23 cellular contexts compared by ENCODE assay signal in the genomic region with DNA sequence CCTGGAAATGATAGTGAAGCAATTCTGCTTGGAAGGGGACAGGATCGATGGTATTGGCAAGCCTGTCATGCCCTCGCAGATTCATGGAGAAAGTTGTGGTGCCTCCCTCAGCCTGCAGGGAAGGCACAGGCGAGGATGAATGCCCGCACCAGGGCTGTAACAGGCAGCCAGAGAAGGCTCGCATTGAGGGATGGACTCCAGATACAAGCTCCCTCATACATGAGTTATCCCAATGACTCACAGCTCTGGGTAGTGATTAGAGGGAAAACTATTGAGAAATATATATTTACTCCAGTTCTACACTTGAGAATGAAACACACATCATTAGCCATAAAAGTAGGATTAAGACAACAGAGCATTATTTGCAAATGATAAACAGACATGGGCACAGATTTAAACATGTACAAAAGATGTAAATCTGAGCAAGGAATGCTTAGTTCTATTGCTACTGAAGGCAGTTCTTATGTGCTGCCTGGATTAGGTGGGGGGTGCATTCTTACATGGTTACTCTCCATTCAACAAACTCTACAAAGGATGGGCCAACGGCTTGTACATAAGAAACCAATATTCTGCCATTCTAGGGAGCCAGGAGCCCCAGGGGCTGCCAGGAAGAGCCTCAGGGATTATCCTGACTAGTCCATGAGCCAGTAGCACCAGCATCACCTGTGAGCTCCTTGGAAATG.
DNase-seq lines count a peak whose midpoint lies in the region; FAIRE-seq and TF ChIP-seq lines count a peak whose summit lies in the region.
"Had no signal": no experiment of that assay in that cellular context is flagged by ENCODE, and none has a peak within 500 bp of the region (broad histone marks: within the 10 kb centered on the region; RNA-seq: fewer than 3 reads in every experiment).

No MANE protein-coding gene starts in this region.

- H3K9me1 ChIP-seq in keratinocyte (ENCODE audit: control insufficient read depth, extremely low read depth, insufficient read depth, low read length) = no peaks in the 10 kb centered on the region

- H3K27me3 ChIP-seq in adipocyte (replicated peaks; ENCODE audit: control insufficient read depth, insufficient read depth, low read length) (no peaks in the 10 kb centered on the region), keratinocyte (ENCODE audit: control insufficient read depth, extremely low read depth, insufficient read depth, low read length) (no peaks in the 10 kb centered on the region), Peyer's patch (no peaks in the 10 kb centered on the region)
- H3K27me3 ChIP-seq: body of pancreas had no signal

- H3K4me1 Mint-ChIP-seq in osteocyte (ENCODE audit: unreplicated experiment) = no peaks in the 10 kb centered on the region
- H3K4me1 Mint-ChIP-seq: activated CD8-positive, alpha-beta memory T cell treated with anti-CD3 and anti-CD28 coated beads, Interleukin-2, amount 10 ng/mL, durations not matched to agents 7 days and 5 days; IgD-negative memory B cell; immature natural killer cell; naive thymus-derived CD8-positive, alpha-beta T cell; stimulated activated memory B cell treated with anti-CD40 and anti-IgM and Interleukin-4, amounts not matched to agents 10 μg/mL and 1 μg/mL and 100 μg/mL, for 72 hours had no signal

- DNase-seq in AG04449 (ENCODE audit: low read depth, low spot score) (peak; percentile 72), H54 (ENCODE audit: insufficient read length, low spot score) (peak; percentile 81), adipocyte (ENCODE audit: low read depth) (peak; percentile 68), keratinocyte (ENCODE audit: low read depth, low spot score) (no peak), osteocyte (ENCODE audit: extremely low spot score, unreplicated experiment) (no peak), Peyer's patch (no peak), retina (no peak)
- DNase-seq in central memory CD4-positive, alpha-beta T cell = no peak
- DNase-seq: activated CD4-positive, alpha-beta T cell treated with anti-CD3 and anti-CD28 coated beads for 1 hour; activated CD8-positive, alpha-beta memory T cell treated with anti-CD3 and anti-CD28 coated beads, Interleukin-2, amount 10 ng/mL, durations not matched to agents 7 days and 5 days; activated effector memory CD4-positive, alpha-beta T cell treated with anti-CD3 and anti-CD28 coated beads, Interleukin-2, amount 50 U/mL, for 16 hours; body of pancreas; glutamatergic neuron; immature natural killer cell; naive thymus-derived CD8-positive, alpha-beta T cell; NCI-H1930; NCI-H524; tibial artery had no signal

- H3K4me3 Mint-ChIP-seq in osteocyte (ENCODE audit: unreplicated experiment) = no peak overlapping the region
- H3K4me3 Mint-ChIP-seq: activated CD8-positive, alpha-beta memory T cell treated with anti-CD3 and anti-CD28 coated beads, Interleukin-2, amount 10 ng/mL, durations not matched to agents 7 days and 5 days; IgD-negative memory B cell; immature natural killer cell; naive thymus-derived CD8-positive, alpha-beta T cell; stimulated activated memory B cell treated with anti-CD40 and anti-IgM and Interleukin-4, amounts not matched to agents 10 μg/mL and 1 μg/mL and 100 μg/mL, for 72 hours had no signal

- POLR2A ChIA-PET in AG04449 (lab: Yijun Ruan, JAX) = interaction anchor here (0.9 kb wide), 1 partner anchor 34 kb away, joined by 3 read pairs; no protein-coding TSS in a partner anchor

- H3K4me2 ChIP-seq in keratinocyte (ENCODE audit: control insufficient read depth, extremely low read depth, insufficient read depth, low read depth, low read length) = no peak overlapping the region

- H3K36me3 Mint-ChIP-seq in osteocyte (ENCODE audit: unreplicated experiment) = no peaks in the 10 kb centered on the region
- H3K36me3 Mint-ChIP-seq: activated CD8-positive, alpha-beta memory T cell treated with anti-CD3 and anti-CD28 coated beads, Interleukin-2, amount 10 ng/mL, durations not matched to agents 7 days and 5 days; IgD-negative memory B cell; immature natural killer cell; naive thymus-derived CD8-positive, alpha-beta T cell; stimulated activated memory B cell treated with anti-CD40 and anti-IgM and Interleukin-4, amounts not matched to agents 10 μg/mL and 1 μg/mL and 100 μg/mL, for 72 hours had no signal

- H3K9ac ChIP-seq in adipocyte (ENCODE audit: low read length) = no peak overlapping the region
- no peak overlapping the region for H3K9ac ChIP-seq in keratinocyte (ENCODE audit: control insufficient read depth, extremely low read depth, insufficient read depth, low read length)

- peaks cover 14% of the 10 kb centered on the region for H3K4me1 ChIP-seq in adipocyte (ENCODE audit: control insufficient read depth, insufficient read depth, low read length)
- no peaks in the 10 kb centered on the region for H3K4me1 ChIP-seq in keratinocyte (ENCODE audit: control insufficient read depth, extremely low read depth, insufficient read depth, low read length)
- H3K4me1 ChIP-seq in Peyer's patch = no peaks in the 10 kb centered on the region
- H3K4me1 ChIP-seq: tibial artery had no signal

- H2AFZ ChIP-seq in keratinocyte (ENCODE audit: control insufficient read depth, low read length) = no peak overlapping the region

- H4K20me1 ChIP-seq in keratinocyte (ENCODE audit: control insufficient read depth, extremely low read depth, insufficient read depth, low read length) = peaks cover 2% of the 10 kb centered on the region

- H3K27me3 Mint-ChIP-seq in osteocyte (ENCODE audit: unreplicated experiment) = no peaks in the 10 kb centered on the region
- H3K27me3 Mint-ChIP-seq: stimulated activated memory B cell treated with anti-CD40 and anti-IgM and Interleukin-4, amounts not matched to agents 10 μg/mL and 1 μg/mL and 100 μg/mL, for 72 hours had no signal

- H3K36me3 ChIP-seq in adipocyte (ENCODE audit: control insufficient read depth, insufficient read depth, low read length, severe bottlenecking) (no peaks in the 10 kb centered on the region), keratinocyte (ENCODE audit: control insufficient read depth in 2 of 2, extremely low read depth in 1 of 2, insufficient read depth in 2 of 2, low read length in 2 of 2) (no peaks in the 10 kb centered on the region), Peyer's patch (no peaks in the 10 kb centered on the region)
- H3K36me3 ChIP-seq: tibial artery had no signal

- H3K27ac Mint-ChIP-seq in osteocyte (ENCODE audit: unreplicated experiment) = no peak overlapping the region
- H3K27ac Mint-ChIP-seq: activated CD8-positive, alpha-beta memory T cell treated with anti-CD3 and anti-CD28 coated beads, Interleukin-2, amount 10 ng/mL, durations not matched to agents 7 days and 5 days; IgD-negative memory B cell; immature natural killer cell; naive thymus-derived CD8-positive, alpha-beta T cell; stimulated activated memory B cell treated with anti-CD40 and anti-IgM and Interleukin-4, amounts not matched to agents 10 μg/mL and 1 μg/mL and 100 μg/mL, for 72 hours had no signal

- no peaks in the 10 kb centered on the region for H3K79me2 ChIP-seq in keratinocyte (ENCODE audit: control insufficient read depth, insufficient read depth, low read length)

- H3K9me3 ChIP-seq in adipocyte (ENCODE audit: control insufficient read depth, low read length) = no peaks in the 10 kb centered on the region
- no peaks in the 10 kb centered on the region for H3K9me3 ChIP-seq in keratinocyte (ENCODE audit: control insufficient read depth, low read depth, low read length)
- H3K9me3 ChIP-seq in Peyer's patch = no peaks in the 10 kb centered on the region
- H3K9me3 ChIP-seq: body of pancreas, tibial artery had no signal

- TF ChIP-seq CTCF in AG04449 (IDR thresholded peaks at IDR 0.05; ENCODE audit: insufficient read depth, low read length, missing control alignments) (peak; percentile 20), keratinocyte (optimal IDR thresholded peaks at IDR 0.05 in 1 of 3, IDR thresholded peaks at IDR 0.05 in 1 of 3, conservative IDR thresholded peaks at IDR 0.05 in 1 of 3; ENCODE audit: extremely low read depth in 1 of 3, insufficient read depth in 2 of 3, low read length in 3 of 3) (no peak), osteocyte (IDR thresholded peaks at IDR 0.05) (no peak), Peyer's patch (IDR thresholded peaks at IDR 0.05) (no peak)

- H3K9me3 Mint-ChIP-seq in osteocyte (ENCODE audit: unreplicated experiment) = peaks cover 21% of the 10 kb centered on the region

- no peak for TF ChIP-seq POLR2A in H54 (IDR thresholded peaks at IDR 0.05; ENCODE audit: low read depth, low read length)
- no peak for TF ChIP-seq POLR2A in Peyer's patch (IDR thresholded peaks at IDR 0.05)

- peak overlapping the region; percentile 9; the same call in 1 of the 2 replicates for H3K4me3 ChIP-seq in AG04449 (ENCODE audit: low read depth, low read length)
- H3K4me3 ChIP-seq in adipocyte (ENCODE audit: low read length) = no peak overlapping the region
- no peak overlapping the region for H3K4me3 ChIP-seq in keratinocyte (ENCODE audit: control insufficient read depth in 2 of 3, extremely low read depth in 1 of 3, insufficient read depth in 2 of 3, low read depth in 1 of 3, low read length in 3 of 3)
- H3K4me3 ChIP-seq in Peyer's patch = no peak overlapping the region
- H3K4me3 ChIP-seq: body of pancreas, coronary artery, tibial artery had no signal

- dilution Hi-C loops in keratinocyte (cut with MboI; ENCODE audit: extremely low pct_ligation_motif_present, low sequenced_read_pairs) = no loop called here

- FAIRE-seq in H54 (lab: Jason Lieb, UNC) (peak; percentile 91), keratinocyte (lab: Jason Lieb, UNC) (peak; percentile 81)
- FAIRE-seq: A204.1 had no signal

- CTCF ChIA-PET in AG04449 (lab: Yijun Ruan, JAX) = interaction anchor here (0.6 to 0.9 kb wide), 2 partner anchors 11 to 149 kb away, joined by 3 to 4 read pairs; no protein-coding TSS in a partner anchor

- H3K27ac ChIP-seq in keratinocyte (ENCODE audit: control insufficient read depth, insufficient read depth, low read length) (no peak overlapping the region), Peyer's patch (no peak overlapping the region)
- H3K27ac ChIP-seq: body of pancreas, coronary artery, epithelial cell of prostate, tibial artery had no signal

Comparison
In these comparisons a context has a peak if more than half of its experiments do, and no peak if none do; other contexts are left out.
1. DNase-seq: peak in AG04449 (single experiment), H54 (single experiment) and adipocyte (single experiment); none in keratinocyte (single experiment), osteocyte (single experiment), Peyer's patch (0 of 3), retina (single experiment) and central memory CD4-positive, alpha-beta T cell (single experiment).